ENCODE assay signal across 8 cellular contexts in the genomic region with DNA sequence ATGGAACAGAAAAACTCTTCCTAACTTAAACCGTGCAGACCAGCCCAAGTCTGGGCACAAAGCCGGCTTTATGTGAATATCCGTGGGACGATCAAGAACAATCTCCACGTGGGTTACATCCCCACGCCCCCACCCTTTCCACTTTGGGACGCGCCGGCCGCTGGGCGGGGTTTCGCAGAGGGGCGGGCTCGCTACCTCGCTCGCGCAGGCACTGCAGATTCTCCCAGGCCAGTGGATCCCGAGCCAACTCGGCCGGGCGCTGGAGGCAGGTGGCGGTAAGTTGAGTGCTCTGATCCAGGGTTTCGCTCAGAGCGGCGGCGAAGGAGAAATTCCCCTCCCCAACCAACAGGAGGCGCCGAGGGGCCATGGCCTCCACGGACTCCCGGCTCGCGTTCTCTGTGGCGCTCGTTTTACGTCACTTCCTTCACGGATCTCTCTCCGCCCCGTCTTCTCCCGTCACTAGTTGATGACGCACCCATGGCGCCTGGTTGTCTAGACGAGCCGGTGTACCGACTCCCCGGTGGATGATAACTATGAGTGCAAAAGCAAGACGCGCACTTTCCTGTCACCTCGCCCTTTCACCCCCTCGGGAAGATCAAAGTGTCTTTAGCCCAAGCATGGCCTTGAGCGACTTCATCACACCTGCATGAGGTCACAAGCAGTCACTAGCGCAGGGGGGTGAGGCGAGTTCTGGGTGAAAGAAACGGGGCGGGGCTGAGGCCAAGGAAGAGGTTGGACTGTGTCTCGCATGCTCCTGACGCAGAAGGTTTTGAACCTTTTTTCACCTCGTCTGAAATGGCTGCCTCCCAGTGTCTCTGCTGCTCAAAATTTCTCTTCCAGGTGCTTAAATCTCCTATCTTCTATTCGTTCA. TPM values are rescaled to one million over a fixed set of nuclear protein-coding genes. Genes with fewer than 3 reads are reported as not detected.
A peak's percentile ranks its signal among the peaks of the same experiment; 100 is the strongest.
DNase-seq lines count a peak whose midpoint lies in the region; TF ChIP-seq lines count a peak whose summit lies in the region.

A gene with protein sequence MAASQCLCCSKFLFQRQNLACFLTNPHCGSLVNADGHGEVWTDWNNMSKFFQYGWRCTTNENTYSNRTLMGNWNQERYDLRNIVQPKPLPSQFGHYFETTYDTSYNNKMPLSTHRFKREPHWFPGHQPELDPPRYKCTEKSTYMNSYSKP (plus strand): TSS at position 776 of the 871 bp plus-strand sequence. CDS start 20 bp downstream, at position 796.
A gene with protein sequence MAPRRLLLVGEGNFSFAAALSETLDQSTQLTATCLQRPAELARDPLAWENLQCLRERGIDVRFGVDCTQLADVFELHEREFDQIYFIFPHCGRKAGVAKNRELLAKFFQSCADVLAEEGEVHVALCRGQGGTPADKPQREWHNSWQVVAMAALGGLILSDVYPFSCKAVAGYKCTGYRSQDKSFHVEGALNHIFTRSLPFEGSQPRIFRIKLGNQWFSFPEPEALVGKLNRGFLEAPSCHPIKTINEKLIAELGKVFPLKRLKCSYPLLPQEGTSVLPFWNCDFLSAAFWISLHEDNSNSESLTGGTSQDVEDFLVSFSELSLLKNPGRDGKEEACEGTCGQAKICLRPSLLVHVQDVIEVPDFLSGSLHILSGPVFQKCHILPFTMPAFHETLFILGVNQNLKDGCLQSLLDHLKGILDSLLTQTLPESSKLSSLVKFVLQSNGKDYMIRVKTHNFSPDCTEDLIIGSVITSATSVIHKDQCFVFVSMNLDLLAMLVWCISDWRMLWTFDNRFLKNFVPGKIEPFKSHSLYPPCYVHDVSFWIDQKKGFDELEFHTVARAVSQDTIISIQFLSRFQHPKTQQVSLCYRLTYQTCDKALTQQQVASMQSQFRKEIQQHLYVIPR (minus strand): TSS at position 400 of the 871 bp plus-strand sequence. CDS start 33 bp downstream, at position 367.

- H2BK20ac ChIP-seq in H9 (ENCODE audit: low read depth, low read length, poor library complexity, severe bottlenecking) = no peak within 1 kb of the TSS

- no peaks in the 10 kb centered on the region; the same call in 1 of the 2 replicates for H3K4me1 ChIP-seq in H9 (ENCODE audit: insufficient read depth, low read length)
- H3K4me1 ChIP-seq in stomach = peaks cover 6 to 20% (median 19%) of the 10 kb centered on the region in 4 donors

- TF ChIP-seq EP300 in neural cell (conservative IDR thresholded peaks at IDR 0.05; ENCODE audit: poor library complexity, severe bottlenecking) (peak; percentile 94), stomach (IDR thresholded peaks at IDR 0.05) (peak; percentile 92)

- no peak within 1 kb of the TSS for H3K23ac ChIP-seq in H9 (ENCODE audit: insufficient read length, low read depth, low read length)

- no peaks in the 10 kb centered on the region for H3K27me3 Mint-ChIP-seq in H9 (ENCODE audit: low read depth)

- H2BK5ac ChIP-seq in H9 (ENCODE audit: insufficient read length, low read length) = peak within 1 kb of the TSS; percentile 42

- H3K4me1 Mint-ChIP-seq in H9 = peaks cover 5 to 10% of the 10 kb centered on the region in 2 experiments

- H3K9me3 ChIP-seq in H9 (ENCODE audit: control insufficient read depth, low read depth, low read length) (no peaks in the 10 kb centered on the region), neural cell (ENCODE audit: low read length) (no peaks in the 10 kb centered on the region), stomach (no peaks in the 10 kb centered on the region)

- H3K18ac ChIP-seq in H9 (ENCODE audit: insufficient read length, low read depth, low read length) = peak within 1 kb of the TSS; percentile 96

- H3K56ac ChIP-seq in H9 (ENCODE audit: insufficient read length, low read depth, low read length) = no peak within 1 kb of the TSS

- no peaks in the 10 kb centered on the region for H3K9me3 Mint-ChIP-seq in H9

- no peak within 1 kb of the TSS for H2AK5ac ChIP-seq in H9 (ENCODE audit: insufficient read length, low read length)

- peaks cover 6% of the 10 kb centered on the region for H3F3A ChIP-seq in neural cell (ENCODE audit: insufficient read depth, low read length, poor library complexity, severe bottlenecking)

- TF ChIP-seq RAD21 in neural cell (conservative IDR thresholded peaks at IDR 0.05) = peak; percentile 85

- TF ChIP-seq CTCF in H9 (conservative IDR thresholded peaks at IDR 0.05) = peak; percentile 95
- TF ChIP-seq CTCF in fibroblast of villous mesenchyme (IDR thresholded peaks at IDR 0.05; ENCODE audit: insufficient read depth, low read depth, low read length) = peak; percentile 92
- TF ChIP-seq CTCF in neural cell (IDR thresholded peaks at IDR 0.05; ENCODE audit: poor library complexity, severe bottlenecking) = peak; percentile 99
- peak in 6 of 7 experiments; percentile 87 to 99 (median 96) for TF ChIP-seq CTCF in stomach (IDR thresholded peaks at IDR 0.05)

- H3K4me2 ChIP-seq in H9 (ENCODE audit: insufficient read depth, insufficient read length, low read length) (peak within 1 kb of the TSS; percentile 86), neural cell (ENCODE audit: low read length) (peak within 1 kb of the TSS; percentile 93)

- H2AFZ ChIP-seq in H9 (ENCODE audit: low read length) = peak within 1 kb of the TSS; percentile 98
- H2AFZ ChIP-seq in neural cell (ENCODE audit: low read depth, low read length) = peak within 1 kb of the TSS; percentile 78

- H3K36me3 ChIP-seq in neural cell (ENCODE audit: insufficient read depth, low read length) (no peaks in the 10 kb centered on the region), stomach (peaks cover 2 to 27% (median 18%) of the 10 kb centered on the region in 4 donors)

- H3K27ac ChIP-seq in H9 (ENCODE audit: insufficient read length, low read depth, low read length) (peak within 1 kb of the TSS; percentile 47), neural cell (ENCODE audit: low read length) (peak within 1 kb of the TSS; percentile 97), stomach (peak within 1 kb of the TSS; percentile 85 to 97 (median 95))

- no peaks in the 10 kb centered on the region for H4K20me1 ChIP-seq in H9 (ENCODE audit: control insufficient read depth, insufficient read depth, insufficient read length)
- H4K20me1 ChIP-seq in neural cell (ENCODE audit: insufficient read depth) = no peaks in the 10 kb centered on the region

- peak within 1 kb of the TSS; percentile 94 for H3K14ac ChIP-seq in H9 (ENCODE audit: insufficient read depth, low read length)

- peak within 1 kb of the TSS; percentile 91 to 92 for H3K4me3 Mint-ChIP-seq in H9

- no peak for TF ChIP-seq POLR2A in stomach (IDR thresholded peaks at IDR 0.05)

- no peak within 1 kb of the TSS for H2BK12ac ChIP-seq in H9 (ENCODE audit: insufficient read length, low read depth, low read length)

- no peaks in the 10 kb centered on the region for H3K36me3 Mint-ChIP-seq in H9 (ENCODE audit: insufficient read depth in 1 of 3, low read depth in 3 of 3)

- peaks cover 9% of the 10 kb centered on the region for H3K23me2 ChIP-seq in H9 (ENCODE audit: insufficient read length, low read depth, low read length, poor library complexity, severe bottlenecking)

- peak within 1 kb of the TSS; percentile 74 for H4K5ac ChIP-seq in H9 (ENCODE audit: insufficient read length, low read depth, low read length)

- peak within 1 kb of the TSS; percentile 99 to 100 (median 100) for H3K27ac Mint-ChIP-seq in H9

- no peak within 1 kb of the TSS; the same call in 1 of the 2 replicates for H3K4ac ChIP-seq in H9 (ENCODE audit: low read depth, low read length)

- no peak within 1 kb of the TSS for H2BK120ac ChIP-seq in H9 (ENCODE audit: low read depth, low read length, poor library complexity, severe bottlenecking)

- H3K9me2 ChIP-seq in neural cell (ENCODE audit: insufficient read depth, low read length) = no peaks in the 10 kb centered on the region

- WGBS in H9 (ENCODE audit: extremely low coverage, insufficient read length, low lambda C conversion rate) = no CpG with 5 or more reads among the region's 58 CpGs
- 0% methylated on average over 25 to 58 of the region's 58 CpGs for WGBS in stomach, 5 donors

- no peaks in the 10 kb centered on the region for H3K79me1 ChIP-seq in H9 (ENCODE audit: insufficient read depth, low read depth, low read length, poor library complexity, severe bottlenecking)

- intact Hi-C loops in stomach (cut with DNase I; ENCODE audit: low total_unique reads) = no loop called here

- no peak within 1 kb of the TSS for H3T11ph ChIP-seq in H9 (ENCODE audit: low read length)

- H3K79me2 ChIP-seq in H9 (ENCODE audit: insufficient read depth, low read length) (no peaks in the 10 kb centered on the region), neural cell (replicated peaks; ENCODE audit: insufficient read depth, low read length) (no peaks in the 10 kb centered on the region)

- no peak within 1 kb of the TSS for H4K8ac ChIP-seq in H9 (replicated peaks; ENCODE audit: insufficient read length, low read depth, low read length)

- H3K9ac ChIP-seq in H9 (ENCODE audit: extremely low read depth, insufficient read length, low read length) = peak within 1 kb of the TSS; percentile 78
- peak within 1 kb of the TSS; percentile 91 for H3K9ac ChIP-seq in neural cell (ENCODE audit: low read length)

- peak within 1 kb of the TSS; percentile 75 for H3K4me3 ChIP-seq in fibroblast of villous mesenchyme (ENCODE audit: low read depth, low read length)
- H3K4me3 ChIP-seq in neural cell (ENCODE audit: low read length) = peak within 1 kb of the TSS; percentile 88
- H3K4me3 ChIP-seq in stomach = peak within 1 kb of the TSS; percentile 52 to 70 (median 60)

- H3K27me3 ChIP-seq in H9 (ENCODE audit: insufficient read depth, low read length) = no peaks in the 10 kb centered on the region
- H3K27me3 ChIP-seq in neural cell (ENCODE audit: insufficient read depth, low read depth, low read length) = no peaks in the 10 kb centered on the region
- no peaks in the 10 kb centered on the region for H3K27me3 ChIP-seq in stomach

- no peak within 1 kb of the TSS for H2BK15ac ChIP-seq in H9 (ENCODE audit: low read depth, low read length)

- DNase-seq in GDM1 (lab: John Stamatoyannopoulos, UW) = peak; percentile 95
- peak; percentile 98 for DNase-seq in H9
- DNase-seq in M059J (ENCODE audit: low read depth) = peak; percentile 97
- peak; percentile 96 to 98 for DNase-seq in SHP77 (lab: John Stamatoyannopoulos, UW)
- DNase-seq in activated gamma-delta T cell (lab: John Stamatoyannopoulos, UW) = peak; percentile 62
- DNase-seq in fibroblast of villous mesenchyme (ENCODE audit: low read depth) = peak; percentile 98
- DNase-seq in stomach = peak; percentile 97

- H4K91ac ChIP-seq in H9 (ENCODE audit: insufficient read length, low read depth, low read length) = no peak within 1 kb of the TSS

RNA-seq across cellular contexts. Expression of the first gene that starts in this region (rescaled TPM):
- total RNA-seq in H9 (2021) = 21.6 and 23.4 TPM in 2 replicates
- 26.7 and 28.3 TPM in 2 replicates for total RNA-seq in M059J (2014; rRNA removed; shearing (Covaris generic))
- 4.3 and 7.7 TPM in 2 replicates for total RNA-seq in fibroblast of villous mesenchyme
- polyA plus RNA-seq in neural cell = 22.0 and 28.1 TPM in 2 replicates
- 8.1 and 10.7 TPM in 2 replicates for polyA minus RNA-seq in neural cell
- total RNA-seq in stomach = 10 to 100 TPM in 1 of 5 donors, 1 to 10 TPM in 3, not detected in 1; 3.9 to 51.9 (median 5.3) TPM
- polyA plus RNA-seq in stomach = 10 to 100 TPM; 40.2 to 50.7 (median 40.7) TPM

RNA-seq across cellular contexts. Expression of the second gene that starts in this region (rescaled TPM):
- total RNA-seq in H9 (2021) (2.8 and 3.2 TPM in 2 replicates), fibroblast of villous mesenchyme (2.3 and 4.3 TPM in 2 replicates), stomach (1 to 10 TPM in 2 of 5 donors, under 1 TPM in 1, not detected in 2; 0.29 to 4.3 (median 2.2) TPM)
- 4.9 and 7.9 TPM in 2 replicates for total RNA-seq in M059J (2014; rRNA removed; shearing (Covaris generic))
- polyA plus RNA-seq in neural cell (3.0 and 3.1 TPM in 2 replicates), stomach (1 to 10 TPM in 2 of 3 donors, under 1 TPM in 1; 0.95 to 1.7 (median 1.4) TPM)
- 4.9 and 6.4 TPM in 2 replicates for polyA minus RNA-seq in neural cell

Comparison
In these comparisons a context has a peak if more than half of its experiments do, and no peak if none do; other contexts are left out.
1. Peak in every context shown above with its lines: DNase-seq, H3K4me3 ChIP-seq and H3K27ac ChIP-seq.
2. H3K27ac ChIP-seq: peak in every context shown above with its lines; median percentile 97 in neural cell; 95 in stomach; 47 in H9.